Comparison of ENCODE assay signal across 20 cellular contexts in genomic region chr3:58209933-58210332, GRCh38. TPM values are rescaled to one million over a fixed set of nuclear protein-coding genes. Genes with fewer than 3 reads are reported as not detected.
"Had no signal": no experiment of that assay in that cellular context is flagged by ENCODE, and none has a peak within 500 bp of the region (broad histone marks: within the 10 kb centered on the region; RNA-seq: fewer than 3 reads in every experiment).

No MANE protein-coding gene starts in this region.

- H3K27ac ChIP-seq: cardiac muscle cell, dorsolateral prefrontal cortex, psoas muscle, thoracic aorta, upper lobe of left lung had no signal

- ATAC-seq: psoas muscle had no signal

- DNase-seq: activated CD4-positive, alpha-beta T cell treated with anti-CD3 and anti-CD28 coated beads, Interleukin-2, amount 10 ng/mL, durations not matched to agents 7 days and 5 days; activated CD8-positive, alpha-beta memory T cell treated with anti-CD3 and anti-CD28 coated beads for 24 hours; activated naive CD4-positive, alpha-beta T cell treated with Interleukin-2 at 50 U/mL for 16 hours; activated naive CD8-positive, alpha-beta T cell treated with anti-CD3 and anti-CD28 coated beads, Interleukin-2, amount 10 ng/mL, durations not matched to agents 7 days and 5 days; amygdala; dorsolateral prefrontal cortex; endodermal cell; erythroblast; foreskin melanocyte; glutamatergic neuron; hypothalamus; islet precursor cell; psoas muscle; stimulated activated CD4-positive, alpha-beta T cell treated with anti-CD3 and anti-CD28 coated beads, Interleukin-4, amount 100 ng/mL, for 1 hour; upper lobe of left lung had no signal

- H3K9me3 ChIP-seq: psoas muscle, thoracic aorta, upper lobe of left lung had no signal

- H3K4me3 ChIP-seq: cardiac muscle cell, dorsolateral prefrontal cortex, psoas muscle, skin epidermis, thoracic aorta, upper lobe of left lung had no signal

- H3K9me3 Mint-ChIP-seq: activated CD4-positive, alpha-beta T cell treated with anti-CD3 and anti-CD28 coated beads, Interleukin-2, amount 10 ng/mL, durations not matched to agents 7 days and 5 days; activated naive CD8-positive, alpha-beta T cell treated with anti-CD3 and anti-CD28 coated beads, Interleukin-2, amount 10 ng/mL, durations not matched to agents 7 days and 5 days; endodermal cell had no signal

- H3K4me3 Mint-ChIP-seq: activated CD4-positive, alpha-beta T cell treated with anti-CD3 and anti-CD28 coated beads, Interleukin-2, amount 10 ng/mL, durations not matched to agents 7 days and 5 days; activated naive CD8-positive, alpha-beta T cell treated with anti-CD3 and anti-CD28 coated beads, Interleukin-2, amount 10 ng/mL, durations not matched to agents 7 days and 5 days; endodermal cell had no signal

- H3K27me3 ChIP-seq: upper lobe of left lung had no signal

- H3K36me3 ChIP-seq: cardiac muscle cell, thoracic aorta, upper lobe of left lung had no signal

- H3K36me3 Mint-ChIP-seq: activated naive CD8-positive, alpha-beta T cell treated with anti-CD3 and anti-CD28 coated beads, Interleukin-2, amount 10 ng/mL, durations not matched to agents 7 days and 5 days had no signal

- H3K4me1 ChIP-seq: psoas muscle had no signal

- H3K27ac Mint-ChIP-seq: activated CD4-positive, alpha-beta T cell treated with anti-CD3 and anti-CD28 coated beads, Interleukin-2, amount 10 ng/mL, durations not matched to agents 7 days and 5 days; activated naive CD8-positive, alpha-beta T cell treated with anti-CD3 and anti-CD28 coated beads, Interleukin-2, amount 10 ng/mL, durations not matched to agents 7 days and 5 days; endodermal cell had no signal

RNA-seq across cellular contexts. Expression of gene DNASE1L3, which starts 0.8 kb away (rescaled TPM):
- total RNA-seq: activated CD4-positive, alpha-beta T cell treated with anti-CD3 and anti-CD28 coated beads, Interleukin-2, amount 10 ng/mL, durations not matched to agents 7 days and 5 days; activated naive CD8-positive, alpha-beta T cell treated with anti-CD3 and anti-CD28 coated beads, Interleukin-2, amount 10 ng/mL, durations not matched to agents 7 days and 5 days; endodermal cell; osteocyte; T-helper 2 cell treated with Interferon-gamma antibody and Interleukin-4, amounts not matched to agents 100 ng/mL and 5 ng/mL, for 36 hours had no signal
